In the genomic region with DNA sequence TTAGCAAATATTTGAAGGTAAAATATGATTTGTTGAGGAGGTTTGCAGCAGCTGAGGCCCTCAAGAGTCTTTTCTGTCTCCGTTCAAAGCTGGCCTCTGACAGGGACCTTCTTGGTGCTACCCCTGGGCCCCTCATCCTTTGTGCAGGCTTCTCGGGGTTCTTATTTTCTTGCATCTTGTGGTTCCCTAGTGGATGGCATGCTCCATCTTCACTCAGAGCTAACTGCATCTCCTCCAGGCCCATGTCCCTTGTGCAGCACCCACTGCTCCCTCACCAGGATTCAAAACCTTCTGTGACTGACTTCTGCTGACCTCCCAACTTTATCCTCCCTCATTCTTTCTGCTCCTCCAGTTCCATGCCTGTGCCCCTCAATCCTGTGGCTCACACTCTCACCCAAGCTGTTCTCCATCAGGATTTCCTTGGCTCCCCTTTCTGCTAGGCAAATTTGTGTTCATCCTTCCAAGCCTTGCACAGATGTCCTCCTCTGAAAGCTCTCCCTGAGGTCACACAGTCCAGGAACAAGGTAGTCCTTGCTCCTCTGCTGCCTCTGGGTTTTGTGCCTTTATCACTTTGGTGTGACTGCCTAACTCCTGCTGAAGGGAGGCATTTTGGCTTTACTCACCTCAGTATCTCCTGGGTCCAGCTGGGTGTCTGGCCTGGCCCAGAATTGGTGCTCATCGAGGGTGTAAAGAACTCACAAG, we compare ENCODE assay signal across 14 cellular contexts. TPM values are rescaled to one million over a fixed set of nuclear protein-coding genes. Genes with fewer than 3 reads are reported as not detected.
"Had no signal": no experiment of that assay in that cellular context is flagged by ENCODE, and none has a peak within 500 bp of the region (broad histone marks: within the 10 kb centered on the region; RNA-seq: fewer than 3 reads in every experiment).

No MANE protein-coding gene starts in this region.

RNA-seq across cellular contexts. Expression of a gene that starts 25.5 kb away (rescaled TPM):
- total RNA-seq: activated CD4-positive, alpha-beta T cell treated with anti-CD3 and anti-CD28 coated beads for 36 hours; activated CD4-positive, alpha-beta T cell treated with anti-CD3 and anti-CD28 coated beads, Interleukin-2, amount 10 ng/mL, durations not matched to agents 7 days and 5 days; activated CD8-positive, alpha-beta T cell treated with anti-CD3 and anti-CD28 coated beads, Interleukin-2, amount 10 ng/mL, durations not matched to agents 7 days and 5 days; activated naive CD8-positive, alpha-beta T cell treated with anti-CD3 and anti-CD28 coated beads, Interleukin-2, amount 10 ng/mL, durations not matched to agents 7 days and 5 days; activated T-helper 2 cell treated with anti-CD3 and anti-CD28 coated beads, Interferon-gamma antibody, Interleukin-2, Interleukin-4, amounts not matched to agents 10 μg/mL and 5 μg/mL and 100 μg/mL, durations not matched to agents 14 hours and 24 hours and 36 hours; ascending aorta; cardiac muscle cell; Right ventricle myocardium inferior; SK-MEL-5; T-cell; T-helper 17 cell; WTC11 had no signal
- polyA plus RNA-seq: adipose tissue, cardiac muscle cell, IgD-negative memory B cell had no signal
